In genomic region chr11:26335903-26336302, GRCh38 we compare ENCODE assay signal across 18 cellular contexts. TPM values are rescaled to one million over a fixed set of nuclear protein-coding genes. Genes with fewer than 3 reads are reported as not detected.
DNase-seq lines count a peak whose midpoint lies in the region; ATAC-seq and TF ChIP-seq lines count a peak whose summit lies in the region.
"Had no signal": no experiment of that assay in that cellular context is flagged by ENCODE, and none has a peak within 500 bp of the region (broad histone marks: within the 10 kb centered on the region; RNA-seq: fewer than 3 reads in every experiment).

No MANE protein-coding gene starts in this region.

- TF ChIP-seq EP300 in sigmoid colon (IDR thresholded peaks at IDR 0.05) = no peak

- no peak overlapping the region for H2AFZ ChIP-seq in ACC112 (ENCODE audit: low read length, unreplicated experiment)

- H3K4me1 ChIP-seq in ACC112 (ENCODE audit: control insufficient read depth, insufficient read depth, low read length, unreplicated experiment) (peaks cover 44% of the 10 kb centered on the region), sigmoid colon (peaks cover 0 to 12% (median 10%) of the 10 kb centered on the region in 4 donors)

- TF ChIP-seq CTCF in fibroblast of mammary gland (conservative IDR thresholded peaks at IDR 0.05; ENCODE audit: control insufficient read depth, insufficient read depth, low read depth, low read length) (no peak), sigmoid colon (IDR thresholded peaks at IDR 0.05) (no peak)

- H3K27me3 ChIP-seq in ACC112 (ENCODE audit: insufficient read depth, low read length) (no peaks in the 10 kb centered on the region), sigmoid colon (peaks cover 0 to 6% (median 0%) of the 10 kb centered on the region in 3 donors)

- peak overlapping the region; percentile 53 for H3K27ac ChIP-seq in ACC112 (ENCODE audit: low read depth, low read length)
- H3K27ac ChIP-seq in sigmoid colon = no peak overlapping the region
- H3K27ac ChIP-seq: 22Rv1, SK-N-MC had no signal

- ATAC-seq in GM18873 (IDR thresholded peaks at IDR 0.05; ENCODE audit: low FRiP score, unreplicated experiment) (no peak), left cardiac atrium (no peak)
- ATAC-seq: PC-3 had no signal

- no peaks in the 10 kb centered on the region for H3K79me2 ChIP-seq in ACC112 (ENCODE audit: control insufficient read depth, insufficient read depth, low read length, unreplicated experiment)

- H3K36me3 ChIP-seq in ACC112 (ENCODE audit: insufficient read depth, low read length) = no peaks in the 10 kb centered on the region
- no peaks in the 10 kb centered on the region for H3K36me3 ChIP-seq in sigmoid colon

- no peaks in the 10 kb centered on the region for H3K9me3 ChIP-seq in sigmoid colon

- peak; percentile 6 for DNase-seq in HuH-7.5 (ENCODE audit: low spot score)
- DNase-seq in fibroblast of mammary gland (ENCODE audit: low read depth) = peak; percentile 69
- DNase-seq in SIG-M5 (lab: John Stamatoyannopoulos, UW) = no peak
- DNase-seq in sigmoid colon = no peak
- DNase-seq in left cardiac atrium = no peak
- DNase-seq: DND-41, GF-D8, IMR-90, Kasumi-1, NCI-H1930, NCI-H526, PC-3 had no signal

- intact Hi-C loops in sigmoid colon (cut with DNase I) = no loop called here
- intact Hi-C loops in left cardiac atrium (cut with DNase I) = no loop called here

- TF ChIP-seq POLR2A in sigmoid colon (IDR thresholded peaks at IDR 0.05) = no peak

- peak overlapping the region; percentile 8; the same call in 1 of the 2 replicates for H3K4me3 ChIP-seq in ACC112 (ENCODE audit: low read depth, low read length)
- no peak overlapping the region for H3K4me3 ChIP-seq in fibroblast of mammary gland (ENCODE audit: control insufficient read depth, low read depth, low read length)
- H3K4me3 ChIP-seq in sigmoid colon = no peak overlapping the region
- H3K4me3 ChIP-seq: SK-N-MC had no signal

TF ChIP-seq in PFSK-1, 5 proteins besides CTCF, POLR2A, EP300 and RAD21:
- TF ChIP-seq REST (IDR thresholded peaks at IDR 0.05; ENCODE audit: insufficient read depth in 1 of 2, low read depth in 2 of 2, low read length in 2 of 2) (peak in 1 of 2 experiments; percentile 42; a peak in 1 of 4 replicates), SIN3A (IDR thresholded peaks at IDR 0.05; ENCODE audit: borderline replicate concordance, insufficient read depth, low read length) (0 out of 2 replicates have a peak, but pooled peaks have one; percentile 15), POLR2AphosphoS5 (IDR thresholded peaks at IDR 0.05; ENCODE audit: low read depth, low read length) (0 out of 2 replicates have a peak, but pooled peaks have one; percentile 31), TAF1 (IDR thresholded peaks at IDR 0.05; ENCODE audit: borderline replicate concordance, insufficient read depth, low read length) (no peak), FOXP2 (optimal IDR thresholded peaks at IDR 0.05; ENCODE audit: borderline replicate concordance, extremely low read depth, extremely low read length, insufficient read depth) (no peak)

RNA-seq across cellular contexts. Expression of gene ANO3, which starts 4.0 kb away (rescaled TPM):
- 0.73 TPM for polyA plus RNA-seq in PFSK-1 (2012; ENCODE audit: insufficient read length, low read depth)
- total RNA-seq in sigmoid colon (under 1 TPM; 0.28 to 0.71 (median 0.50) TPM), left cardiac atrium (under 1 TPM; 0.53 to 0.73 TPM)
- under 1 TPM in 1 of 3 donors, not detected in 2; 0.04 TPM for polyA plus RNA-seq in sigmoid colon
- total RNA-seq: H1, PC-3 had no signal
- polyA plus RNA-seq: H1 had no signal

Comparison
In these comparisons a context has a peak if more than half of its experiments do, and no peak if none do; other contexts are left out.
1. DNase-seq: peak in HuH-7.5 (single experiment) and fibroblast of mammary gland (single experiment); none in SIG-M5 (single experiment), sigmoid colon (single experiment) and left cardiac atrium (single experiment).